1 cellular context compared by ENCODE assay signal in the genomic region with DNA sequence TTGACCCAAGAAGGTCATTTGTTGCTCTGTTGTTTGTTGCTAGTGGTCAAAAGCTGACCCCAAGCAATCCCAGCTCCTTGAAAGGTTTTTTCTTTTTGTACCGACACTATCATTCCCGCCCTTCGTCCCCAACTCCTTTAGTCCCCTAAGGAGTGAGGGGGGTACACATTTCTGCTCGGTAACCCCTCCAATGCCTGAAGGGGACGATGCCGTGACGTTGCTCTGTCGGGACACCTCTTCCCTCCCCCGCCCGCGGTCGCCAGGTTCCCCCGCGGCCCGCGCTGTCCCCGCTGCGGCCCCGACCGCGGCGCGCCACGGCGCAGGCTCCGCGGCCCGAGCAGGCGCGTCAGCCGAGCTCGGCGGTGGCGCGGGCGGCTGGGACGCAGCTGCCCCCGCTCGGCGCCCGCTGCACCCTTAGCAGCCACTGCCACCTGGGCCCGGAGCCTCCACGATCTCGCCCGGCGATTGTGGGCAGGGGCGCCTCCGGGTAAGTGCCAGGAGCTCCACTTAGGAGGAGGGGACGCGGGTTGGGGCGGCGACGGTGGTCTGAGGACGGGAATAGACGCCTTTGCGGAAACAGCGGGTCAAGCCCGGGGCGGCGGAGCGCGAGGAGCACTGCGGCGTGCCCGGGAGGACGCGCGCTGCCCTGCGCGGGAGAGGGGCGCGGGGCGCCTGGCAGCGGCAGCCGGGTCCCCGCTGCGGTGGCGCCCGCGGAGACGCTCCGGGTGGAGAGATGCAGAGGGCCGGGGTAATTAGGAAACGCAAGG.
TF ChIP-seq lines count a peak whose summit lies in the region.

Gene GLRB, plus strand, starts transcription at position 340 of the 767 bp plus-strand sequence. CDS start 1,875 bp downstream, outside the sequence.

TF ChIP-seq in H1, 55 proteins besides CTCF, POLR2A, EP300 and RAD21 (continued from another document):
- TF ChIP-seq, protein P1, sequence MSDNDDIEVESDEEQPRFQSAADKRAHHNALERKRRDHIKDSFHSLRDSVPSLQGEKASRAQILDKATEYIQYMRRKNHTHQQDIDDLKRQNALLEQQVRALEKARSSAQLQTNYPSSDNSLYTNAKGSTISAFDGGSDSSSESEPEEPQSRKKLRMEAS (IDR thresholded peaks at IDR 0.05), result no peak
- TF ChIP-seq, protein P2, sequence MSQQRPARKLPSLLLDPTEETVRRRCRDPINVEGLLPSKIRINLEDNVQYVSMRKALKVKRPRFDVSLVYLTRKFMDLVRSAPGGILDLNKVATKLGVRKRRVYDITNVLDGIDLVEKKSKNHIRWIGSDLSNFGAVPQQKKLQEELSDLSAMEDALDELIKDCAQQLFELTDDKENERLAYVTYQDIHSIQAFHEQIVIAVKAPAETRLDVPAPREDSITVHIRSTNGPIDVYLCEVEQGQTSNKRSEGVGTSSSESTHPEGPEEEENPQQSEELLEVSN (IDR thresholded peaks at IDR 0.05), result 0 out of 2 replicates have a peak, but pooled peaks have one; percentile 32
- TF ChIP-seq SIX5 (IDR thresholded peaks at IDR 0.05; ENCODE audit: low read depth, low read length), result no peak
- no peak for TF ChIP-seq GTF2F1 (IDR thresholded peaks at IDR 0.05; ENCODE audit: borderline replicate concordance, low read depth, low read length)
- TF ChIP-seq RXRA (IDR thresholded peaks at IDR 0.05; ENCODE audit: insufficient read depth, low read depth, low read length), result no peak
- no peak for TF ChIP-seq FOSL1 (IDR thresholded peaks at IDR 0.05; ENCODE audit: insufficient read depth, low read depth, low read length)
- TF ChIP-seq MAFK (IDR thresholded peaks at IDR 0.05; ENCODE audit: low read depth, low read length), result no peak
- peak; percentile 70 for TF ChIP-seq SUZ12 (IDR thresholded peaks at IDR 0.05; ENCODE audit: low read length)
- TF ChIP-seq JUN (IDR thresholded peaks at IDR 0.05; ENCODE audit: low read depth, low read length), result no peak
- TF ChIP-seq KDM4A (IDR thresholded peaks at IDR 0.05; ENCODE audit: low read depth, low read length, severe bottlenecking), result peak; percentile 88
- TF ChIP-seq PHF8 (conservative IDR thresholded peaks at IDR 0.05; ENCODE audit: low read depth, low read length), result no peak
- TF ChIP-seq TEAD4 (IDR thresholded peaks at IDR 0.05; ENCODE audit: low read depth, low read length), result no peak
- TF ChIP-seq CBX5 (IDR thresholded peaks at IDR 0.05; ENCODE audit: low read depth, low read length), result no peak
- TF ChIP-seq, protein P3, sequence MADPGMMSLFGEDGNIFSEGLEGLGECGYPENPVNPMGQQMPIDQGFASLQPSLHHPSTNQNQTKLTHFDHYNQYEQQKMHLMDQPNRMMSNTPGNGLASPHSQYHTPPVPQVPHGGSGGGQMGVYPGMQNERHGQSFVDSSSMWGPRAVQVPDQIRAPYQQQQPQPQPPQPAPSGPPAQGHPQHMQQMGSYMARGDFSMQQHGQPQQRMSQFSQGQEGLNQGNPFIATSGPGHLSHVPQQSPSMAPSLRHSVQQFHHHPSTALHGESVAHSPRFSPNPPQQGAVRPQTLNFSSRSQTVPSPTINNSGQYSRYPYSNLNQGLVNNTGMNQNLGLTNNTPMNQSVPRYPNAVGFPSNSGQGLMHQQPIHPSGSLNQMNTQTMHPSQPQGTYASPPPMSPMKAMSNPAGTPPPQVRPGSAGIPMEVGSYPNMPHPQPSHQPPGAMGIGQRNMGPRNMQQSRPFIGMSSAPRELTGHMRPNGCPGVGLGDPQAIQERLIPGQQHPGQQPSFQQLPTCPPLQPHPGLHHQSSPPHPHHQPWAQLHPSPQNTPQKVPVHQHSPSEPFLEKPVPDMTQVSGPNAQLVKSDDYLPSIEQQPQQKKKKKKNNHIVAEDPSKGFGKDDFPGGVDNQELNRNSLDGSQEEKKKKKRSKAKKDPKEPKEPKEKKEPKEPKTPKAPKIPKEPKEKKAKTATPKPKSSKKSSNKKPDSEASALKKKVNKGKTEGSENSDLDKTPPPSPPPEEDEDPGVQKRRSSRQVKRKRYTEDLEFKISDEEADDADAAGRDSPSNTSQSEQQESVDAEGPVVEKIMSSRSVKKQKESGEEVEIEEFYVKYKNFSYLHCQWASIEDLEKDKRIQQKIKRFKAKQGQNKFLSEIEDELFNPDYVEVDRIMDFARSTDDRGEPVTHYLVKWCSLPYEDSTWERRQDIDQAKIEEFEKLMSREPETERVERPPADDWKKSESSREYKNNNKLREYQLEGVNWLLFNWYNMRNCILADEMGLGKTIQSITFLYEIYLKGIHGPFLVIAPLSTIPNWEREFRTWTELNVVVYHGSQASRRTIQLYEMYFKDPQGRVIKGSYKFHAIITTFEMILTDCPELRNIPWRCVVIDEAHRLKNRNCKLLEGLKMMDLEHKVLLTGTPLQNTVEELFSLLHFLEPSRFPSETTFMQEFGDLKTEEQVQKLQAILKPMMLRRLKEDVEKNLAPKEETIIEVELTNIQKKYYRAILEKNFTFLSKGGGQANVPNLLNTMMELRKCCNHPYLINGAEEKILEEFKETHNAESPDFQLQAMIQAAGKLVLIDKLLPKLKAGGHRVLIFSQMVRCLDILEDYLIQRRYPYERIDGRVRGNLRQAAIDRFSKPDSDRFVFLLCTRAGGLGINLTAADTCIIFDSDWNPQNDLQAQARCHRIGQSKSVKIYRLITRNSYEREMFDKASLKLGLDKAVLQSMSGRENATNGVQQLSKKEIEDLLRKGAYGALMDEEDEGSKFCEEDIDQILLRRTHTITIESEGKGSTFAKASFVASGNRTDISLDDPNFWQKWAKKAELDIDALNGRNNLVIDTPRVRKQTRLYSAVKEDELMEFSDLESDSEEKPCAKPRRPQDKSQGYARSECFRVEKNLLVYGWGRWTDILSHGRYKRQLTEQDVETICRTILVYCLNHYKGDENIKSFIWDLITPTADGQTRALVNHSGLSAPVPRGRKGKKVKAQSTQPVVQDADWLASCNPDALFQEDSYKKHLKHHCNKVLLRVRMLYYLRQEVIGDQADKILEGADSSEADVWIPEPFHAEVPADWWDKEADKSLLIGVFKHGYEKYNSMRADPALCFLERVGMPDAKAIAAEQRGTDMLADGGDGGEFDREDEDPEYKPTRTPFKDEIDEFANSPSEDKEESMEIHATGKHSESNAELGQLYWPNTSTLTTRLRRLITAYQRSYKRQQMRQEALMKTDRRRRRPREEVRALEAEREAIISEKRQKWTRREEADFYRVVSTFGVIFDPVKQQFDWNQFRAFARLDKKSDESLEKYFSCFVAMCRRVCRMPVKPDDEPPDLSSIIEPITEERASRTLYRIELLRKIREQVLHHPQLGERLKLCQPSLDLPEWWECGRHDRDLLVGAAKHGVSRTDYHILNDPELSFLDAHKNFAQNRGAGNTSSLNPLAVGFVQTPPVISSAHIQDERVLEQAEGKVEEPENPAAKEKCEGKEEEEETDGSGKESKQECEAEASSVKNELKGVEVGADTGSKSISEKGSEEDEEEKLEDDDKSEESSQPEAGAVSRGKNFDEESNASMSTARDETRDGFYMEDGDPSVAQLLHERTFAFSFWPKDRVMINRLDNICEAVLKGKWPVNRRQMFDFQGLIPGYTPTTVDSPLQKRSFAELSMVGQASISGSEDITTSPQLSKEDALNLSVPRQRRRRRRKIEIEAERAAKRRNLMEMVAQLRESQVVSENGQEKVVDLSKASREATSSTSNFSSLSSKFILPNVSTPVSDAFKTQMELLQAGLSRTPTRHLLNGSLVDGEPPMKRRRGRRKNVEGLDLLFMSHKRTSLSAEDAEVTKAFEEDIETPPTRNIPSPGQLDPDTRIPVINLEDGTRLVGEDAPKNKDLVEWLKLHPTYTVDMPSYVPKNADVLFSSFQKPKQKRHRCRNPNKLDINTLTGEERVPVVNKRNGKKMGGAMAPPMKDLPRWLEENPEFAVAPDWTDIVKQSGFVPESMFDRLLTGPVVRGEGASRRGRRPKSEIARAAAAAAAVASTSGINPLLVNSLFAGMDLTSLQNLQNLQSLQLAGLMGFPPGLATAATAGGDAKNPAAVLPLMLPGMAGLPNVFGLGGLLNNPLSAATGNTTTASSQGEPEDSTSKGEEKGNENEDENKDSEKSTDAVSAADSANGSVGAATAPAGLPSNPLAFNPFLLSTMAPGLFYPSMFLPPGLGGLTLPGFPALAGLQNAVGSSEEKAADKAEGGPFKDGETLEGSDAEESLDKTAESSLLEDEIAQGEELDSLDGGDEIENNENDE (IDR thresholded peaks at IDR 0.05; ENCODE audit: insufficient replicate concordance, low read length), result no peak
- TF ChIP-seq EGR1 (IDR thresholded peaks at IDR 0.05; ENCODE audit: borderline replicate concordance, low read depth, low read length), result no peak
- TF ChIP-seq NANOG (IDR thresholded peaks at IDR 0.05; ENCODE audit: insufficient read depth, low read depth, low read length, poor library complexity, severe bottlenecking), result no peak
- no peak for TF ChIP-seq RNF2 (IDR thresholded peaks at IDR 0.05; ENCODE audit: borderline replicate concordance, low read depth, low read length, missing control alignments, poor library complexity, severe bottlenecking)
- TF ChIP-seq EZH2 (IDR thresholded peaks at IDR 0.05; ENCODE audit: low read depth, low read length, severe bottlenecking), result peak; percentile 74
- TF ChIP-seq TAF1 (IDR thresholded peaks at IDR 0.05; ENCODE audit: low read depth, low read length), result no peak
- no peak for TF ChIP-seq CEBPB (IDR thresholded peaks at IDR 0.05; ENCODE audit: low read depth, low read length)
- no peak for TF ChIP-seq JUND (IDR thresholded peaks at IDR 0.05; ENCODE audit: low read length)
- TF ChIP-seq YY1 (IDR thresholded peaks at IDR 0.05; ENCODE audit: low read depth, low read length), result no peak
- TF ChIP-seq, protein P4, sequence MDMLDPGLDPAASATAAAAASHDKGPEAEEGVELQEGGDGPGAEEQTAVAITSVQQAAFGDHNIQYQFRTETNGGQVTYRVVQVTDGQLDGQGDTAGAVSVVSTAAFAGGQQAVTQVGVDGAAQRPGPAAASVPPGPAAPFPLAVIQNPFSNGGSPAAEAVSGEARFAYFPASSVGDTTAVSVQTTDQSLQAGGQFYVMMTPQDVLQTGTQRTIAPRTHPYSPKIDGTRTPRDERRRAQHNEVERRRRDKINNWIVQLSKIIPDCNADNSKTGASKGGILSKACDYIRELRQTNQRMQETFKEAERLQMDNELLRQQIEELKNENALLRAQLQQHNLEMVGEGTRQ (IDR thresholded peaks at IDR 0.05; ENCODE audit: low read length), result no peak
- no peak for TF ChIP-seq ATF3 (IDR thresholded peaks at IDR 0.05; ENCODE audit: insufficient read depth, low read depth, low read length)
- TF ChIP-seq SP2 (IDR thresholded peaks at IDR 0.05; ENCODE audit: low read length), result no peak
- no peak for TF ChIP-seq SIN3A (conservative IDR thresholded peaks at IDR 0.05 in 1 of 2, IDR thresholded peaks at IDR 0.05 in 1 of 2; ENCODE audit: low read depth in 1 of 2, low read length in 2 of 2)
- no peak for TF ChIP-seq RFX5 (IDR thresholded peaks at IDR 0.05; ENCODE audit: borderline replicate concordance, low read depth, low read length)
